Comparison of ENCODE assay signal across 12 cellular contexts in the genomic region with DNA sequence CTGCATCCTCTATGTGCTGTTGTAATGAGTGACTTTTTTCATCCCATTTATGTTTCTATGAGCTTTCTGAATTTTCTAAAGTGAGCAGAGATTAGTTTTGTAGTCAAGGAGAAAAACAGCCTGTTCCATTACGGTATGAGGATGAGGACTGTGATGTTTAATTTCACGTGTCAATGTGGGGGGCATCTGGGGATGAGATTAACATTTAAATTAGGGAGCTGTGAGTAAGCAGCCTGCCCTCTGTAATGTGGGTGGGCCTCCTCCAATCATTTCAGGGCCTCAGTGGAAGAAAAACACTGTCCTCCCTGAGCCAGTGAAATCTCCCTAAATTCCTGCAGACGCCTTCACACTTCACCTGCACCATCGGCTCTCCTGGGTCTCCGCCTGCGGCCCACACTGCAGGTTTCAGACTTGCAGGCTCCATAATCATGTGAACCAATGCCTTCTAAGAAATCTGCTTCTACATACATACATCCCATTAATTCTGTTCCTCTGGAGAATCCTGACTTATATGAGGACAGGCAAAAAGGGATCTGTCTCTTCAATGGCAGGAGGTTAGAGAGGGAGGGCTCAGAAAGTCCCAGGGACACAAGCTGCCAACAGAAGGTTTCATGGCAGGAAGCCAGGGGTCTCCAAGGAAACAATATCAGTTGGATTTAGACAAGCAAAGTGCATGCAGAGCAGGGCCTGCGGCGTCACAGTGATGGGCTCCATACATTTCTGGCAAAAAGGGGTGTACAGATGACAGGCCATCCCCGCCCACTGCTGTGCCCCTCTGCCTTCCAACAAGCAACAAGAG.
DNase-seq lines count a peak whose midpoint lies in the region; ATAC-seq and TF ChIP-seq lines count a peak whose summit lies in the region.
"Had no signal": no experiment of that assay in that cellular context is flagged by ENCODE, and none has a peak within 500 bp of the region (broad histone marks: within the 10 kb centered on the region; RNA-seq: fewer than 3 reads in every experiment).

No MANE protein-coding gene starts in this region.

- WGBS in GM23248 (ENCODE audit: low coverage in 1 of 2, low lambda C conversion rate in 2 of 2, missing lambda C conversion rate in 2 of 2), 2 experiments: 89 to 90% methylated on average over 9 of the region's 9 CpGs
- 94 to 96% methylated on average over 8 to 9 of the region's 9 CpGs for WGBS in endodermal cell (ENCODE audit: insufficient coverage in 1 of 2, insufficient read length in 1 of 2), 2 experiments

- no peaks in the 10 kb centered on the region for H4K20me1 ChIP-seq in GM23248 (ENCODE audit: insufficient read depth)

- no peak overlapping the region for H3K4me3 Mint-ChIP-seq in endodermal cell
- H3K4me3 Mint-ChIP-seq in osteocyte (ENCODE audit: unreplicated experiment): no peak overlapping the region
- H3K4me3 Mint-ChIP-seq: naive thymus-derived CD8-positive, alpha-beta T cell had no signal

- H3F3A ChIP-seq in GM23248 (ENCODE audit: insufficient read depth): peaks cover 81% of the 10 kb centered on the region

- no peak overlapping the region for H2AFZ ChIP-seq in GM23248

- H3K4me3 ChIP-seq in GM23248 (no peak overlapping the region), endodermal cell (ENCODE audit: low read length) (no peak overlapping the region)
- H3K4me3 ChIP-seq: esophagus squamous epithelium had no signal

- TF ChIP-seq CTCF in endodermal cell (conservative IDR thresholded peaks at IDR 0.05) (no peak), omental fat pad (IDR thresholded peaks at IDR 0.05) (no peak), osteocyte (IDR thresholded peaks at IDR 0.05) (no peak)

- H3K27ac Mint-ChIP-seq in endodermal cell: no peak overlapping the region
- H3K27ac Mint-ChIP-seq in osteocyte (ENCODE audit: unreplicated experiment): no peak overlapping the region

- ATAC-seq in omental fat pad (ENCODE audit: low FRiP score) (peak; percentile 60), HG03469 (IDR thresholded peaks at IDR 0.05; ENCODE audit: unreplicated experiment) (no peak)
- ATAC-seq: activated CD4-positive, CD25-positive, alpha-beta regulatory T cell treated with anti-CD3 and anti-CD28 coated beads, Interleukin-2, amount 50 U/mL, for 24 hours; naive thymus-derived CD8-positive, alpha-beta T cell had no signal

- in situ Hi-C loops in GM23248 (cut with MboI): no loop called here

- no peaks in the 10 kb centered on the region for H3K9me3 Mint-ChIP-seq in endodermal cell
- H3K9me3 Mint-ChIP-seq in osteocyte (ENCODE audit: unreplicated experiment): no peaks in the 10 kb centered on the region
- H3K9me3 Mint-ChIP-seq: naive thymus-derived CD8-positive, alpha-beta T cell had no signal

- H3K27ac ChIP-seq in GM23248: peak overlapping the region; percentile 80
- peak overlapping the region; percentile 62 for H3K27ac ChIP-seq in endodermal cell (ENCODE audit: low read depth, low read length)
- H3K27ac ChIP-seq: C4-2B had no signal

- H3K4me1 Mint-ChIP-seq in endodermal cell (peaks cover 8% of the 10 kb centered on the region), osteocyte (ENCODE audit: unreplicated experiment) (peaks cover 38% of the 10 kb centered on the region)

- H3K4me2 ChIP-seq in GM23248 (ENCODE audit: unreplicated experiment): no peak overlapping the region

- no peaks in the 10 kb centered on the region for H3K9me2 ChIP-seq in GM23248 (ENCODE audit: insufficient read depth)

- H3K27me3 Mint-ChIP-seq in endodermal cell (ENCODE audit: insufficient read depth): no peaks in the 10 kb centered on the region
- H3K27me3 Mint-ChIP-seq in osteocyte (ENCODE audit: unreplicated experiment): no peaks in the 10 kb centered on the region
- H3K27me3 Mint-ChIP-seq: naive thymus-derived CD8-positive, alpha-beta T cell had no signal

- peaks cover 87% of the 10 kb centered on the region for H3K79me2 ChIP-seq in GM23248 (ENCODE audit: insufficient read depth)

- H3K36me3 Mint-ChIP-seq in endodermal cell (ENCODE audit: low read depth) (peaks cover 36% of the 10 kb centered on the region), osteocyte (ENCODE audit: unreplicated experiment) (peaks cover 48% of the 10 kb centered on the region)

- no peak for DNase-seq in GM23248
- peak; percentile 19 for DNase-seq in NCI-H446 treated with DMSO at 0.1 percent for 48 hours (lab: John Stamatoyannopoulos, UW)
- DNase-seq in endodermal cell: no peak
- no peak for DNase-seq in omental fat pad (ENCODE audit: low spot score)
- DNase-seq in osteocyte (ENCODE audit: extremely low spot score, unreplicated experiment): no peak
- no peak for DNase-seq in activated CD4-positive, CD25-positive, alpha-beta regulatory T cell treated with anti-CD3 and anti-CD28 coated beads, Interleukin-2, amount 50 U/mL, for 72 hours
- no peak for DNase-seq in T-helper 9 cell
- DNase-seq: esophagus squamous epithelium; naive thymus-derived CD8-positive, alpha-beta T cell had no signal

- H3K4me1 ChIP-seq in GM23248 (ENCODE audit: insufficient read depth) (peaks cover 55% of the 10 kb centered on the region), endodermal cell (ENCODE audit: control insufficient read depth, insufficient read depth, low read length) (no peaks in the 10 kb centered on the region)

- H3K27me3 ChIP-seq in GM23248 (replicated peaks; ENCODE audit: insufficient read depth): no peaks in the 10 kb centered on the region
- no peaks in the 10 kb centered on the region for H3K27me3 ChIP-seq in endodermal cell (ENCODE audit: control insufficient read depth, insufficient read depth, low read length, poor library complexity, severe bottlenecking)
- H3K27me3 ChIP-seq: esophagus squamous epithelium had no signal

- H3K9ac ChIP-seq in GM23248 (no peak overlapping the region), endodermal cell (ENCODE audit: extremely low read depth, low read length, poor library complexity, severe bottlenecking) (no peak overlapping the region)

- H3K36me3 ChIP-seq in GM23248 (ENCODE audit: low read depth) (peaks cover 53% of the 10 kb centered on the region), endodermal cell (ENCODE audit: control insufficient read depth, insufficient read depth, low read length) (peaks cover 66% of the 10 kb centered on the region)

- H3K9me3 ChIP-seq in GM23248 (ENCODE audit: low read depth) (no peaks in the 10 kb centered on the region), endodermal cell (ENCODE audit: control insufficient read depth, low read length) (no peaks in the 10 kb centered on the region)
- H3K9me3 ChIP-seq: esophagus squamous epithelium had no signal
